Comparison of ENCODE assay signal across 4 cellular contexts in the genomic region with DNA sequence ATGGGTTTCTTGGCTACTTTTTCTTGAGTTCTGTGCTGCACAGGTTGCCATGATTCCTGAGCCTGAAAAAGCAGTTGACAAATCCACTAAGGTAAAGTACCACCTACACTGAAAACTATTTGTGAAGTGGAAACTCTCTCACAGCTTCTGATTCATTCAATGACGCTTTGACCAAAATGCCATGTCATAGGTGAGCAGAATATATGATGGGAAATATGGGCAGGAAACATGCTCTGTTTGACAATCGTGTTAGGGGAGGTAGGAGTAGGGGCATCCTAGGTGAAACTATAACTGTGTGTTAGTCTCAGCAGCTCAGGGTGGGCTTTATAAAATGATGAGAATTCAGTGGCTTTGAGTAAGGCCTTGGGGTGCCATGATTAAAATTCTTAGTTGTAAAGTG.
"Had no signal": no experiment of that assay in that cellular context is flagged by ENCODE, and none has a peak within 500 bp of the region (broad histone marks: within the 10 kb centered on the region; RNA-seq: fewer than 3 reads in every experiment).

No MANE protein-coding gene starts in this region.

- H3K4me1 Mint-ChIP-seq: GM23338 had no signal

- ATAC-seq: GM23338 had no signal

- H3K27ac Mint-ChIP-seq: GM23338, H9 had no signal

- H3K4me3 Mint-ChIP-seq: GM23338, H9 had no signal

- H3K9me3 Mint-ChIP-seq: GM23338 had no signal

- DNase-seq: H9, HCEC 1CT, IMR-90 had no signal
